In the genomic region with DNA sequence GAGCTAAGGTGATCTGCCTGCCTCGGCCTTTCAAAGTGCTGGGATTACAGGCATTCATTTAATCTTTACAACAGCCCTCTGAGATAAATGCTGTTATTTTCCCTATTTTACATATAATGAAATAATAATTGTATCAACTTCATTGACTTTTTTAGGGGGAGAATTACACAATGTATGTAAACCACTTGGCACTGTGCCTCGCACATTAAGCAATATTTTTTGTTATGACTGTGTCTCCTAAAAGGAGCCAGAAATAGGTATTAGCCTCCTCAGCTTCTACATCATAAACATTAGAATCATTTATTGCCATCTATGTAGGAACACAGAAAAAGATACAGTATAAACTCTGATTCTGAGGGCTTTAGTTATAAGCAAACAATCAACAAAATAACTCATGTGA, we compare ENCODE assay signal across 11 cellular contexts. TPM values are rescaled to one million over a fixed set of nuclear protein-coding genes. Genes with fewer than 3 reads are reported as not detected.
DNase-seq lines count a peak whose midpoint lies in the region; ATAC-seq and TF ChIP-seq lines count a peak whose summit lies in the region.
"Had no signal": no experiment of that assay in that cellular context is flagged by ENCODE, and none has a peak within 500 bp of the region (broad histone marks: within the 10 kb centered on the region; RNA-seq: fewer than 3 reads in every experiment).

No MANE protein-coding gene starts in this region.

- no peak for TF ChIP-seq POLR2A in transverse colon (IDR thresholded peaks at IDR 0.05)

- H3K9ac ChIP-seq in KMS-11 = no peak overlapping the region

- H3K27ac ChIP-seq in KMS-11 = no peak overlapping the region
- peak overlapping the region in 1 of 4 donors; percentile 83 for H3K27ac ChIP-seq in transverse colon

- H3K4me1 ChIP-seq in KMS-11 (ENCODE audit: low read depth, poor library complexity, severe bottlenecking) = peaks cover 15% of the 10 kb centered on the region
- H3K4me1 ChIP-seq in transverse colon = peaks cover 0 to 10% (median 2%) of the 10 kb centered on the region in 4 donors

- no peak for DNase-seq in activated CD4-positive, alpha-beta T cell treated with anti-CD3 and anti-CD28 coated beads, Interleukin-2, amount 10 ng/mL, durations not matched to agents 24 days and 14 days
- no peak for DNase-seq in activated CD4-positive, alpha-beta T cell treated with anti-CD3 and anti-CD28 coated beads for 4 hours
- DNase-seq in activated naive CD8-positive, alpha-beta T cell treated with anti-CD3 and anti-CD28 coated beads, Interleukin-2, amount 50 U/mL, for 24 hours = no peak
- DNase-seq in memory B cell (ENCODE audit: low spot score in 2 of 2) (no peak), NCI-H1930 (lab: John Stamatoyannopoulos, UW) (no peak), LoVo (ENCODE audit: low spot score) (no peak), transverse colon (no peak)
- DNase-seq: MG63, NCI-H446 treated with DMSO at 0.1 percent for 48 hours had no signal

- H3K27me3 Mint-ChIP-seq in activated CD4-positive, alpha-beta T cell treated with anti-CD3 and anti-CD28 coated beads, Interleukin-2, amount 10 ng/mL, durations not matched to agents 24 days and 14 days = peaks cover 18% of the 10 kb centered on the region
- H3K27me3 Mint-ChIP-seq in activated naive CD8-positive, alpha-beta T cell treated with anti-CD3 and anti-CD28 coated beads, Interleukin-2, amount 50 U/mL, for 24 hours = peaks cover 1% of the 10 kb centered on the region
- peaks cover 3% of the 10 kb centered on the region for H3K27me3 Mint-ChIP-seq in memory B cell

- ATAC-seq in activated naive CD8-positive, alpha-beta T cell treated with anti-CD3 and anti-CD28 coated beads, Interleukin-2, amount 50 U/mL, for 24 hours = no peak
- ATAC-seq in memory B cell (ENCODE audit: low read depth) = no peak

- H3K79me2 ChIP-seq in KMS-11 (ENCODE audit: insufficient read depth, low read depth) = no peaks in the 10 kb centered on the region

- H3K27ac Mint-ChIP-seq in activated CD4-positive, alpha-beta T cell treated with anti-CD3 and anti-CD28 coated beads, Interleukin-2, amount 10 ng/mL, durations not matched to agents 24 days and 14 days = no peak overlapping the region
- peak overlapping the region; percentile 14 for H3K27ac Mint-ChIP-seq in activated naive CD8-positive, alpha-beta T cell treated with anti-CD3 and anti-CD28 coated beads, Interleukin-2, amount 50 U/mL, for 24 hours
- H3K27ac Mint-ChIP-seq in memory B cell = no peak overlapping the region

- H3K36me3 ChIP-seq in KMS-11 (ENCODE audit: insufficient read depth) (no peaks in the 10 kb centered on the region), transverse colon (no peaks in the 10 kb centered on the region)
- H3K36me3 ChIP-seq: MG63 had no signal

- H3K4me3 ChIP-seq in KMS-11 (IDR thresholded peaks at IDR 0.05; ENCODE audit: insufficient read depth, low read depth, low read length) = no peak overlapping the region
- peak overlapping the region in 1 of 4 donors; percentile 68 for H3K4me3 ChIP-seq in transverse colon

- H3K27me3 ChIP-seq in KMS-11 (ENCODE audit: insufficient read depth, low read depth) (no peaks in the 10 kb centered on the region; the same call in 1 of the 2 replicates), transverse colon (no peaks in the 10 kb centered on the region)

- peak overlapping the region; percentile 34 for H3K4me3 Mint-ChIP-seq in activated CD4-positive, alpha-beta T cell treated with anti-CD3 and anti-CD28 coated beads, Interleukin-2, amount 10 ng/mL, durations not matched to agents 24 days and 14 days
- H3K4me3 Mint-ChIP-seq in activated naive CD8-positive, alpha-beta T cell treated with anti-CD3 and anti-CD28 coated beads, Interleukin-2, amount 50 U/mL, for 24 hours = peak overlapping the region; percentile 50
- peak overlapping the region; percentile 43 for H3K4me3 Mint-ChIP-seq in memory B cell

- H3K9me3 Mint-ChIP-seq in activated CD4-positive, alpha-beta T cell treated with anti-CD3 and anti-CD28 coated beads, Interleukin-2, amount 10 ng/mL, durations not matched to agents 24 days and 14 days = no peaks in the 10 kb centered on the region
- no peaks in the 10 kb centered on the region for H3K9me3 Mint-ChIP-seq in activated naive CD8-positive, alpha-beta T cell treated with anti-CD3 and anti-CD28 coated beads, Interleukin-2, amount 50 U/mL, for 24 hours
- H3K9me3 Mint-ChIP-seq in memory B cell = no peaks in the 10 kb centered on the region
- H3K9me3 Mint-ChIP-seq: type B pancreatic cell had no signal

- H4K20me1 ChIP-seq in KMS-11 (ENCODE audit: insufficient read depth) = no peaks in the 10 kb centered on the region

- 60% methylated on average over 2 of the region's 2 CpGs; no CpG with 5 or more reads in 1 of the 2 donors for WGBS in transverse colon (ENCODE audit: low coverage in 1 of 2), 2 donors

- peak overlapping the region; percentile 96; the same call in 1 of the 2 replicates for H2AFZ ChIP-seq in KMS-11 (ENCODE audit: low read depth)

- H3K9me3 ChIP-seq in transverse colon = no peaks in the 10 kb centered on the region
- H3K9me3 ChIP-seq: MG63 had no signal

- no peak for TF ChIP-seq EP300 in transverse colon (IDR thresholded peaks at IDR 0.05; ENCODE audit: low read depth)

- in situ Hi-C loops in transverse colon (cut with MboI; ENCODE audit: low pct_ligation_motif_present in 1 of 4, low pct_unique_long_range_greater_than_20kb in 1 of 4, low sequenced_read_pairs in 3 of 4) = no loop called here

- TF ChIP-seq CTCF in KMS-11 (conservative IDR thresholded peaks at IDR 0.05; ENCODE audit: low read depth, low read length) (no peak), transverse colon (IDR thresholded peaks at IDR 0.05) (no peak)

- H3K36me3 Mint-ChIP-seq in activated CD4-positive, alpha-beta T cell treated with anti-CD3 and anti-CD28 coated beads, Interleukin-2, amount 10 ng/mL, durations not matched to agents 24 days and 14 days (ENCODE audit: low read depth) = no peaks in the 10 kb centered on the region
- no peaks in the 10 kb centered on the region for H3K36me3 Mint-ChIP-seq in activated naive CD8-positive, alpha-beta T cell treated with anti-CD3 and anti-CD28 coated beads, Interleukin-2, amount 50 U/mL, for 24 hours (ENCODE audit: low read depth)
- no peaks in the 10 kb centered on the region for H3K36me3 Mint-ChIP-seq in memory B cell
- H3K36me3 Mint-ChIP-seq: type B pancreatic cell had no signal

- H3K4me1 Mint-ChIP-seq in activated CD4-positive, alpha-beta T cell treated with anti-CD3 and anti-CD28 coated beads, Interleukin-2, amount 10 ng/mL, durations not matched to agents 24 days and 14 days = peaks cover 10% of the 10 kb centered on the region
- H3K4me1 Mint-ChIP-seq in activated naive CD8-positive, alpha-beta T cell treated with anti-CD3 and anti-CD28 coated beads, Interleukin-2, amount 50 U/mL, for 24 hours = peaks cover 10% of the 10 kb centered on the region
- H3K4me1 Mint-ChIP-seq in memory B cell = peaks cover 10% of the 10 kb centered on the region

- intact Hi-C loops in activated CD4-positive, alpha-beta T cell treated with anti-CD3 and anti-CD28 coated beads, Interleukin-2, amount 10 ng/mL, durations not matched to agents 24 days and 14 days (cut with micrococcal nuclease) = loop anchor here (5.0 kb wide), 1 partner anchor 95 kb away; a partner anchor contains a TSS
- intact Hi-C loops in transverse colon (cut with DNase I; ENCODE audit: low total_unique reads) = no loop called here

- H3K4me2 ChIP-seq in KMS-11 = peak overlapping the region; percentile 89; the same call in 1 of the 2 replicates

RNA-seq across cellular contexts. Expression of a gene that starts 1.1 kb away (rescaled TPM):
- total RNA-seq in activated CD4-positive, alpha-beta T cell treated with anti-CD3 and anti-CD28 coated beads, Interleukin-2, amount 10 ng/mL, durations not matched to agents 24 days and 14 days = 0.09 and 0.12 TPM in 2 replicates
- 1 to 10 TPM in 2 of 4 donors, not detected in 2; 3.0 to 3.7 TPM for total RNA-seq in transverse colon

RNA-seq across cellular contexts. Expression of a gene that starts 12.8 kb away (rescaled TPM):
- 14.4 and 16.4 TPM in 2 replicates for total RNA-seq in activated CD4-positive, alpha-beta T cell treated with anti-CD3 and anti-CD28 coated beads, Interleukin-2, amount 10 ng/mL, durations not matched to agents 24 days and 14 days
- total RNA-seq in transverse colon = 100 to 1,000 TPM in 3 of 4 donors, 10 to 100 TPM in 1; 70.3 to 181 (median 105) TPM

RNA-seq across cellular contexts. Expression of a gene that starts 49.3 kb away (rescaled TPM):
- total RNA-seq in activated CD4-positive, alpha-beta T cell treated with anti-CD3 and anti-CD28 coated beads, Interleukin-2, amount 10 ng/mL, durations not matched to agents 24 days and 14 days = 216 and 221 TPM in 2 replicates
- total RNA-seq in transverse colon = 100 to 1,000 TPM in 1 of 4 donors, 10 to 100 TPM in 3; 23.9 to 123 (median 68.5) TPM

RNA-seq across cellular contexts. Expression of a gene that starts 50.3 kb away (rescaled TPM):
- 351 and 363 TPM in 2 replicates for total RNA-seq in activated CD4-positive, alpha-beta T cell treated with anti-CD3 and anti-CD28 coated beads, Interleukin-2, amount 10 ng/mL, durations not matched to agents 24 days and 14 days
- 100 to 1,000 TPM; 183 to 465 (median 223) TPM for total RNA-seq in transverse colon
